In genomic region chr21:43858806-43859648, GRCh38 we compare ENCODE assay signal across 1 cellular context.
TF ChIP-seq lines count a peak whose summit lies in the region.

No MANE protein-coding gene starts in this region.

TF ChIP-seq in WTC11, 78 proteins besides CTCF, POLR2A, EP300 and RAD21 (continued from another document):
- TF ChIP-seq ZNF219 (CRISPR knock-in tag; IDR thresholded peaks at IDR 0.05; ENCODE audit: borderline replicate concordance): no peak
- TF ChIP-seq HMGA2 (CRISPR knock-in tag; IDR thresholded peaks at IDR 0.05): no peak
- TF ChIP-seq ETV6 (CRISPR knock-in tag; IDR thresholded peaks at IDR 0.05): no peak
- TF ChIP-seq ZNF416 (CRISPR knock-in tag; IDR thresholded peaks at IDR 0.05): no peak
- no peak for TF ChIP-seq ZBTB21 (CRISPR knock-in tag; IDR thresholded peaks at IDR 0.05; ENCODE audit: borderline replicate concordance)
- TF ChIP-seq ZNF263 (CRISPR knock-in tag; IDR thresholded peaks at IDR 0.05; ENCODE audit: low read depth): no peak
- no peak for TF ChIP-seq CBFB (CRISPR knock-in tag; IDR thresholded peaks at IDR 0.05; ENCODE audit: low read depth)
- no peak for TF ChIP-seq ELF4 (CRISPR knock-in tag; IDR thresholded peaks at IDR 0.05; ENCODE audit: low read depth)
